Comparison of ENCODE assay signal across 1 cellular context in the genomic region with DNA sequence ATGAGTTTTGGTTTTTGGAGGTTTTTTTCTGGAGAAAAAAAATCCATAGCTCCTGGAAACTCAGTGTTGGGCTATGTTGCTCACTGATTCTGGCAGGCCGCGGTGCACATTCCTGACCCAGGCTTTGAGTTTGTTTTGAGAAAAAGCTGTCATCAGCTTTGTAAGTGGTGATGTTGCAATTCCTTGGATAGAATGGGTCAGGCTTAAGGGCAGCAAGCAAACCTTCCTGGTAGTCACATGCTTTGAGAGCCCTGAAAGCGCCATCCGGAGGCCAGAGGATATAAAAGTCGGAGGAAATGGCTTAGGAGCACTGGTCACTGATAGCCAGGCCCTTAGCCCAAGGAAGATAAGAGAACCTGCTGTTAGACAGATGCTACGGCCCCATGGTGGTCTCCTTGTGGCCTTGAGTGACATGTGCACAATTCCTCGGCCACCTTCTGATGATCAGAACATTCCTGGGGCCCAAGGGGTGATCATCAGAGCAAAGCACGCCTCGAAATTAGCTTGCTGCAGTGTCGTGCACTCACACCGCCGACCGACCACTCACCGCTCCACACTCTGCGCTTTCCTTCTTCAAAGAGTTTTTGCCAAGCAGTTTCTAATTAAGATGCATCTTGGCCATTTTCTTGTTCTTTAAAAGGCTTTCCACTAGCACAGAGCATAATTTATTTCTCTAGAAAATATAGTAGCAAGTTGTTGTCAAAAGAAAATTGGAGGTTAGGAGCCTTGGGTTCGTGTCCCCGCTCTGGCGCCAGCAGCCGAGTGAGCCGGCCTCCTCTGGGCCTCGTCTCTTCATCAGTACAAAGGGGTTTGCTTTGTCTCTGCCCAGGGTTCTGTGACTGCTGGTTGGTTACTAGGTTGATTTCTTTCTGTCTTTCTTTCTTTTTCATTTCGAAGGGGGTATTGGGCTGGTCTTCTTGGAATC.
TF ChIP-seq lines count a peak whose summit lies in the region.

No MANE protein-coding gene starts in this region.

TF ChIP-seq in WTC11, 78 proteins besides CTCF, POLR2A, EP300 and RAD21 (continued from another document):
- TF ChIP-seq, protein P1, sequence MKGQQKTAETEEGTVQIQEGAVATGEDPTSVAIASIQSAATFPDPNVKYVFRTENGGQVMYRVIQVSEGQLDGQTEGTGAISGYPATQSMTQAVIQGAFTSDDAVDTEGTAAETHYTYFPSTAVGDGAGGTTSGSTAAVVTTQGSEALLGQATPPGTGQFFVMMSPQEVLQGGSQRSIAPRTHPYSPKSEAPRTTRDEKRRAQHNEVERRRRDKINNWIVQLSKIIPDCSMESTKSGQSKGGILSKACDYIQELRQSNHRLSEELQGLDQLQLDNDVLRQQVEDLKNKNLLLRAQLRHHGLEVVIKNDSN (CRISPR knock-in tag; IDR thresholded peaks at IDR 0.05), result peak; percentile 71; the same call in 1 of the 2 replicates
- TF ChIP-seq ZNF416 (CRISPR knock-in tag; IDR thresholded peaks at IDR 0.05), result no peak
- TF ChIP-seq, protein P2, sequence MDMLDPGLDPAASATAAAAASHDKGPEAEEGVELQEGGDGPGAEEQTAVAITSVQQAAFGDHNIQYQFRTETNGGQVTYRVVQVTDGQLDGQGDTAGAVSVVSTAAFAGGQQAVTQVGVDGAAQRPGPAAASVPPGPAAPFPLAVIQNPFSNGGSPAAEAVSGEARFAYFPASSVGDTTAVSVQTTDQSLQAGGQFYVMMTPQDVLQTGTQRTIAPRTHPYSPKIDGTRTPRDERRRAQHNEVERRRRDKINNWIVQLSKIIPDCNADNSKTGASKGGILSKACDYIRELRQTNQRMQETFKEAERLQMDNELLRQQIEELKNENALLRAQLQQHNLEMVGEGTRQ (CRISPR knock-in tag; IDR thresholded peaks at IDR 0.05), result peak; percentile 38
- TF ChIP-seq, protein P3, sequence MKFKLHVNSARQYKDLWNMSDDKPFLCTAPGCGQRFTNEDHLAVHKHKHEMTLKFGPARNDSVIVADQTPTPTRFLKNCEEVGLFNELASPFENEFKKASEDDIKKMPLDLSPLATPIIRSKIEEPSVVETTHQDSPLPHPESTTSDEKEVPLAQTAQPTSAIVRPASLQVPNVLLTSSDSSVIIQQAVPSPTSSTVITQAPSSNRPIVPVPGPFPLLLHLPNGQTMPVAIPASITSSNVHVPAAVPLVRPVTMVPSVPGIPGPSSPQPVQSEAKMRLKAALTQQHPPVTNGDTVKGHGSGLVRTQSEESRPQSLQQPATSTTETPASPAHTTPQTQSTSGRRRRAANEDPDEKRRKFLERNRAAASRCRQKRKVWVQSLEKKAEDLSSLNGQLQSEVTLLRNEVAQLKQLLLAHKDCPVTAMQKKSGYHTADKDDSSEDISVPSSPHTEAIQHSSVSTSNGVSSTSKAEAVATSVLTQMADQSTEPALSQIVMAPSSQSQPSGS (CRISPR knock-in tag; IDR thresholded peaks at IDR 0.05; ENCODE audit: borderline replicate concordance, low read depth), result no peak
- TF ChIP-seq, protein P4, sequence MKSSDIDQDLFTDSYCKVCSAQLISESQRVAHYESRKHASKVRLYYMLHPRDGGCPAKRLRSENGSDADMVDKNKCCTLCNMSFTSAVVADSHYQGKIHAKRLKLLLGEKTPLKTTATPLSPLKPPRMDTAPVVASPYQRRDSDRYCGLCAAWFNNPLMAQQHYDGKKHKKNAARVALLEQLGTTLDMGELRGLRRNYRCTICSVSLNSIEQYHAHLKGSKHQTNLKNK (CRISPR knock-in tag; IDR thresholded peaks at IDR 0.05), result no peak
- TF ChIP-seq, protein P5, sequence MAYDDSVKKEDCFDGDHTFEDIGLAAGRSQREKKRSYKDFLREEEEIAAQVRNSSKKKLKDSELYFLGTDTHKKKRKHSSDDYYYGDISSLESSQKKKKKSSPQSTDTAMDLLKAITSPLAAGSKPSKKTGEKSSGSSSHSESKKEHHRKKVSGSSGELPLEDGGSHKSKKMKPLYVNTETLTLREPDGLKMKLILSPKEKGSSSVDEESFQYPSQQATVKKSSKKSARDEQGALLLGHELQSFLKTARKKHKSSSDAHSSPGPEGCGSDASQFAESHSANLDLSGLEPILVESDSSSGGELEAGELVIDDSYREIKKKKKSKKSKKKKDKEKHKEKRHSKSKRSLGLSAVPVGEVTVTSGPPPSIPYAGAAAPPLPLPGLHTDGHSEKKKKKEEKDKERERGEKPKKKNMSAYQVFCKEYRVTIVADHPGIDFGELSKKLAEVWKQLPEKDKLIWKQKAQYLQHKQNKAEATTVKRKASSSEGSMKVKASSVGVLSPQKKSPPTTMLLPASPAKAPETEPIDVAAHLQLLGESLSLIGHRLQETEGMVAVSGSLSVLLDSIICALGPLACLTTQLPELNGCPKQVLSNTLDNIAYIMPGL (CRISPR knock-in tag; IDR thresholded peaks at IDR 0.05), result no peak
TF ChIP-seq in WTC11: peak in this region for 3.
